9 cellular contexts compared by ENCODE assay signal in the genomic region with DNA sequence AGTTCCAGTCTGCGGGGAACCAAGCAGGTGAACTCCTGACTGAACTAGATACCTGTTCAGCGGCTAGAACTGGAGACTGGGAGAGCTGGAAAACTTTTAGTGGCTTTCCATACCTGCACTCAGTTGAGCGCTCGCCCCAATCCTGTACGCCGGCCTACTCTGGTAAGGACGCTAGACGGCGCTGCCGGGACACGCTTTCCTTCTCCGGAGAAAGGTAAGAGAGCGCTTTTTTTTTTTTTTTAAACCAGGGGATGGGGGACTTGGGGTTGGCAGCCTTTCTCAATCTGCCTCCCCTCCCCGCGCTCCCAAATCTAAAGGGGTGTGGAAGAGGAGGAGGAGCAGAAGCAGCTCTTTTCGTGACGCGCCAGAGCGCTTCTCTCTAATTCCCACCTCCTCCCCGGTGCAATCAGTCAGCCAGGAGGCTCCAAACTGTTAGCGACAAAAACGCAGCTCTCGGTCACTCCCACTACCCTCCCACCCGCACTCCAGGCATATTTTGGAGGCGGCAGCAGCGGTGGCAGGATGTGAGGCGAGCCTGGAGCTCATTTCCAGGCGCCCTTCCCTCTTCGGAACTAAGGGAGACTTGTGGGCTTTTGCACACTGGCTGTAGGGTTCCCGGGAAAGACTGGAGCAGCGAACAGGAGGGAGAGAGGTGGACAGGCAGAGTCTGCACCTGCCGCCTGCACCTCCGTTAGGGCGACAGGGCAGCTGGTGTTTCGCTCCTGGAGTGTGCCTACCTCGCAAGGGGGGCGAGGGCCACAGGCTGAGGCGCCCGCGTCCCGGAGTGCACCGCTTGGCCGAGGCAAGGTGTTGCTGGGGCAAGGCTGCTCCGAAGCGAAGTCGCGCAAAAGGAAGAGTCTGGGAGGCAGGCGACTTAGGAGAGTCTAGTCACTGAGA. TPM values are rescaled to one million over a fixed set of nuclear protein-coding genes. Genes with fewer than 3 reads are reported as not detected.
DNase-seq lines count a peak whose midpoint lies in the region; ATAC-seq and TF ChIP-seq lines count a peak whose summit lies in the region.
"Had no signal": no experiment of that assay in that cellular context is flagged by ENCODE, and none has a peak within 500 bp of the region (broad histone marks: within the 10 kb centered on the region; RNA-seq: fewer than 3 reads in every experiment).

A gene (plus strand): TSS at position 409 of the 897 bp plus-strand sequence.

- no peak within 1 kb of the TSS for H3K27ac ChIP-seq in ectodermal cell (ENCODE audit: insufficient read depth, low read depth, low read length, poor library complexity, severe bottlenecking)
- no peak within 1 kb of the TSS for H3K27ac ChIP-seq in effector memory CD4-positive, alpha-beta T cell (ENCODE audit: insufficient read depth, low read length, poor library complexity, severe bottlenecking)

- H3K36me3 ChIP-seq in ectodermal cell (ENCODE audit: control insufficient read depth, insufficient read depth, low read length): no peaks in the 10 kb centered on the region
- H3K36me3 ChIP-seq in effector memory CD4-positive, alpha-beta T cell (ENCODE audit: control insufficient read depth, insufficient read depth, low read length): no peaks in the 10 kb centered on the region

- DNase-seq in NCI-H2196 (lab: John Stamatoyannopoulos, UW; ENCODE audit: unreplicated experiment): peak; percentile 0
- no peak for DNase-seq in NCI-H2196 treated with DMSO at 0.1 percent for 48 hours (lab: John Stamatoyannopoulos, UW; ENCODE audit: unreplicated experiment)
- DNase-seq in NCI-H1048 (lab: John Stamatoyannopoulos, UW): peak; percentile 13
- DNase-seq in neural crest cell (ENCODE audit: low read depth, low spot score): peak; percentile 46
- no peak for DNase-seq in effector memory CD4-positive, alpha-beta T cell

- H3K27ac Mint-ChIP-seq in neural crest cell (ENCODE audit: unreplicated experiment): no peak within 1 kb of the TSS

- peaks cover 3% of the 10 kb centered on the region for H3K9me3 Mint-ChIP-seq in neural crest cell

- H3K9me3 ChIP-seq in ectodermal cell (ENCODE audit: control insufficient read depth, low read length): no peaks in the 10 kb centered on the region
- H3K9me3 ChIP-seq in effector memory CD4-positive, alpha-beta T cell (ENCODE audit: control insufficient read depth, low read length): no peaks in the 10 kb centered on the region

- H3K4me1 ChIP-seq in ectodermal cell (ENCODE audit: control insufficient read depth, insufficient read depth, low read length): no peaks in the 10 kb centered on the region
- no peaks in the 10 kb centered on the region for H3K4me1 ChIP-seq in effector memory CD4-positive, alpha-beta T cell (ENCODE audit: control insufficient read depth, insufficient read depth, low read length, poor library complexity, severe bottlenecking)

- peak; percentile 71 for TF ChIP-seq CTCF in neural crest cell (conservative IDR thresholded peaks at IDR 0.05)

- ATAC-seq in HG02588 (IDR thresholded peaks at IDR 0.05; ENCODE audit: unreplicated experiment): no peak
- ATAC-seq in GM18861 (IDR thresholded peaks at IDR 0.05; ENCODE audit: unreplicated experiment): no peak

- peaks cover 63% of the 10 kb centered on the region for H3K27me3 ChIP-seq in ectodermal cell (ENCODE audit: control insufficient read depth, insufficient read depth, low read length, poor library complexity, severe bottlenecking)
- H3K27me3 ChIP-seq in effector memory CD4-positive, alpha-beta T cell (replicated peaks; ENCODE audit: control insufficient read depth, insufficient read depth, low read length, poor library complexity, severe bottlenecking): peaks cover 4% of the 10 kb centered on the region

- no peaks in the 10 kb centered on the region for H3K4me1 Mint-ChIP-seq in neural crest cell

- peaks cover 65% of the 10 kb centered on the region for H3K27me3 Mint-ChIP-seq in neural crest cell (ENCODE audit: low read depth)

- no peaks in the 10 kb centered on the region for H3K36me3 Mint-ChIP-seq in neural crest cell (ENCODE audit: low read depth)

- peak within 1 kb of the TSS; percentile 42 for H3K4me3 ChIP-seq in ectodermal cell (ENCODE audit: insufficient read depth, low read depth, low read length)
- no peak within 1 kb of the TSS for H3K4me3 ChIP-seq in effector memory CD4-positive, alpha-beta T cell (ENCODE audit: insufficient read depth, low read depth, low read length, poor library complexity, severe bottlenecking)

- 1% methylated on average over 44 to 47 of the region's 48 CpGs for WGBS in ectodermal cell, 2 experiments

- H3K4me3 Mint-ChIP-seq in neural crest cell: peak within 1 kb of the TSS; percentile 92

RNA-seq across cellular contexts. Expression of the gene that starts here (rescaled TPM):
- not detected for polyA plus RNA-seq in ectodermal cell (2013, experiment 1 of 4)
- not detected for polyA plus RNA-seq in ectodermal cell (2013, experiment 2 of 4)
- polyA plus RNA-seq in ectodermal cell (2013, experiment 3 of 4): not detected
- polyA plus RNA-seq in ectodermal cell (2013, experiment 4 of 4): not detected
- total RNA-seq in neural crest cell: 0.50 and 0.58 TPM in 2 replicates
- total RNA-seq: activated CD8-positive, alpha-beta memory T cell treated with anti-CD3 and anti-CD28 coated beads for 36 hours had no signal

Comparison
In these comparisons a context has a peak if more than half of its experiments do, and no peak if none do; other contexts are left out.
1. DNase-seq: peak in NCI-H2196 (single experiment) and NCI-H1048 (single experiment); none in NCI-H2196 treated with DMSO at 0.1 percent for 48 hours (single experiment) and effector memory CD4-positive, alpha-beta T cell (0 of 3).
2. Peak in DNase-seq in neural crest cell; RNA of the gene not detected or under 1 TPM.